In genomic region chr6:33248643-33248931, GRCh38 we compare ENCODE assay signal across 8 cellular contexts. TPM values are rescaled to one million over a fixed set of nuclear protein-coding genes. Genes with fewer than 3 reads are reported as not detected.
DNase-seq lines count a peak whose midpoint lies in the region; ATAC-seq and TF ChIP-seq lines count a peak whose summit lies in the region.

No MANE protein-coding gene starts in this region.

- no peak for TF ChIP-seq CTCF in psoas muscle (IDR thresholded peaks at IDR 0.05)

- peaks cover 14% of the 10 kb centered on the region for H3K36me3 ChIP-seq in HUES64 (ENCODE audit: insufficient read depth, low read length)
- H3K36me3 ChIP-seq in psoas muscle (ENCODE audit: insufficient read depth in 1 of 2, low read depth in 1 of 2): peaks cover 6 to 22% of the 10 kb centered on the region in 2 donors

- H3K9me3 ChIP-seq in HUES64 (ENCODE audit: insufficient read depth, low read depth, low read length): no peaks in the 10 kb centered on the region
- no peaks in the 10 kb centered on the region for H3K9me3 ChIP-seq in psoas muscle

- H3K27me3 ChIP-seq in HUES64 (ENCODE audit: insufficient read depth, low read length) (peaks cover 35% of the 10 kb centered on the region), psoas muscle (ENCODE audit: insufficient read depth in 3 of 3, low read length in 2 of 3) (no peaks in the 10 kb centered on the region)

- WGBS in HUES64: 4% methylated on average over 18 of the region's 18 CpGs
- WGBS in psoas muscle, 3 donors: 0 to 1% (median 0%) methylated on average over 17 to 18 of the region's 18 CpGs

- H3K4me3 Mint-ChIP-seq in activated CD4-positive, alpha-beta memory T cell treated with anti-CD3 and anti-CD28 coated beads for 36 hours: peak overlapping the region; percentile 88

- no peak overlapping the region for H3K27ac ChIP-seq in HUES64 (ENCODE audit: low read depth, low read length)
- peak overlapping the region; percentile 85 for H3K27ac ChIP-seq in psoas muscle

- no peaks in the 10 kb centered on the region for H3K9me3 Mint-ChIP-seq in activated CD4-positive, alpha-beta memory T cell treated with anti-CD3 and anti-CD28 coated beads for 36 hours

- H3K9ac ChIP-seq in HUES64 (ENCODE audit: low read depth, low read length): peak overlapping the region; percentile 13; the same call in 1 of the 2 replicates

- peaks cover 3% of the 10 kb centered on the region for H3K27me3 Mint-ChIP-seq in activated CD4-positive, alpha-beta memory T cell treated with anti-CD3 and anti-CD28 coated beads for 36 hours

- peaks cover 28% of the 10 kb centered on the region for H3K36me3 Mint-ChIP-seq in activated CD4-positive, alpha-beta memory T cell treated with anti-CD3 and anti-CD28 coated beads for 36 hours

- H3K4me1 Mint-ChIP-seq in activated CD4-positive, alpha-beta memory T cell treated with anti-CD3 and anti-CD28 coated beads for 36 hours (ENCODE audit: low read depth): peaks cover 43% of the 10 kb centered on the region

- POLR2A ChIA-PET in activated CD4-positive, alpha-beta memory T cell treated with anti-CD3 and anti-CD28 coated beads for 36 hours (lab: Charles Lee): interaction anchor here (1.0 to 3.2 kb wide), 8 partner anchors 23 to 354 kb away, joined by 3 to 13 read pairs (median 6); partner anchors contain the start of genes B3GALT4, RING1, RPS18 and VPS52

- CTCF ChIA-PET in activated CD4-positive, alpha-beta memory T cell treated with anti-CD3 and anti-CD28 coated beads for 36 hours (lab: Charles Lee): interaction anchor here (0.6 to 8.1 kb wide), 42 partner anchors 9 to 378 kb away, joined by 3 to 101 read pairs (median 5); partner anchors contain the start of genes B3GALT4, HLA-DMB, HLA-DPB1 and HSD17B8

- DNase-seq in activated CD8-positive, alpha-beta memory T cell treated with anti-CD3 and anti-CD28 coated beads, Interleukin-2, amount 50 U/mL, for 1 hour (ENCODE audit: extremely low read depth): peak; percentile 18
- DNase-seq in activated CD8-positive, alpha-beta memory T cell treated with anti-CD3 and anti-CD28 coated beads for 24 hours: no peak
- no peak for DNase-seq in activated CD4-positive, alpha-beta memory T cell treated with anti-CD3 and anti-CD28 coated beads for 36 hours
- DNase-seq in Right ventricle myocardium inferior (ENCODE audit: missing footprints) (no peak), psoas muscle (no peak), NOMO-1 treated with DMSO at 0.1 percent for 48 hours (lab: John Stamatoyannopoulos, UW; ENCODE audit: unreplicated experiment) (no peak), DMS153 (lab: John Stamatoyannopoulos, UW) (no peak)

- intact Hi-C loops in activated CD4-positive, alpha-beta memory T cell treated with anti-CD3 and anti-CD28 coated beads for 36 hours (cut with micrococcal nuclease): loop anchor here (1.0 to 2.0 kb wide), 2 partner anchors 87 to 234 kb away; no protein-coding TSS in a partner anchor
- intact Hi-C loops in Right ventricle myocardium inferior (cut with DNase I): loop anchor here (1.0 to 5.0 kb wide), 6 partner anchors 40 to 361 kb away; partner anchors contain the start of genes RING1, RXRB and SLC39A7
- intact Hi-C loops in psoas muscle (cut with DNase I): loop anchor here (1.0 to 5.0 kb wide), 6 partner anchors 41 to 234 kb away; partner anchors contain the start of gene RING1 (in 1 of the 2)

- ATAC-seq in Right ventricle myocardium inferior: peak; percentile 3
- peak; percentile 4 to 35 (median 16) for ATAC-seq in psoas muscle

- H3K4me3 ChIP-seq in HUES64 (ENCODE audit: low read length) (peak overlapping the region; percentile 77), psoas muscle (peak overlapping the region; percentile 74)

- peaks cover 6% of the 10 kb centered on the region; the same call in 1 of the 2 replicates for H3K4me1 ChIP-seq in HUES64 (ENCODE audit: insufficient read depth, low read length)
- peaks cover 13% of the 10 kb centered on the region for H3K4me1 ChIP-seq in psoas muscle

- H3K27ac Mint-ChIP-seq in activated CD4-positive, alpha-beta memory T cell treated with anti-CD3 and anti-CD28 coated beads for 36 hours: peak overlapping the region; percentile 90

RNA-seq across cellular contexts. Expression of gene VPS52, which starts 23.1 kb away (rescaled TPM):
- polyA plus RNA-seq in HUES64 (2013, experiment 1 of 2): 35.7 TPM
- polyA plus RNA-seq in HUES64 (2013, experiment 2 of 2): 35.3 TPM
- total RNA-seq in activated CD4-positive, alpha-beta memory T cell treated with anti-CD3 and anti-CD28 coated beads for 36 hours: 10 to 100 TPM; 32.7 to 33.7 TPM
- total RNA-seq in Right ventricle myocardium inferior (31.4 TPM), psoas muscle (10 to 100 TPM; 35.7 to 52.5 (median 46.8) TPM)
- 10 to 100 TPM; 29.3 to 31.6 (median 30.2) TPM for polyA plus RNA-seq in psoas muscle

RNA-seq across cellular contexts. Expression of gene RPS18, which starts 23.3 kb away (rescaled TPM):
- polyA plus RNA-seq in HUES64 (2013, experiment 1 of 2): 3,079 TPM
- 3,172 TPM for polyA plus RNA-seq in HUES64 (2013, experiment 2 of 2)
- 1,000 to 10,000 TPM; 4,372 to 4,391 TPM for total RNA-seq in activated CD4-positive, alpha-beta memory T cell treated with anti-CD3 and anti-CD28 coated beads for 36 hours
- 1,075 TPM for total RNA-seq in Right ventricle myocardium inferior
- total RNA-seq in psoas muscle: 1,000 to 10,000 TPM; 1,108 to 1,410 (median 1,267) TPM
- 1,000 to 10,000 TPM; 1,958 to 4,446 (median 3,068) TPM for polyA plus RNA-seq in psoas muscle

RNA-seq across cellular contexts. Expression of gene B3GALT4, which starts 28.3 kb away (rescaled TPM):
- 1.5 TPM for polyA plus RNA-seq in HUES64 (2013, experiment 1 of 2)
- 2.3 TPM for polyA plus RNA-seq in HUES64 (2013, experiment 2 of 2)
- total RNA-seq in activated CD4-positive, alpha-beta memory T cell treated with anti-CD3 and anti-CD28 coated beads for 36 hours: 1 to 10 TPM; 5.9 to 6.7 TPM
- 8.5 TPM for total RNA-seq in Right ventricle myocardium inferior
- total RNA-seq in psoas muscle: 1 to 10 TPM; 1.3 to 3.6 (median 1.7) TPM
- polyA plus RNA-seq in psoas muscle: 1 to 10 TPM; 1.7 to 3.0 (median 1.8) TPM

RNA-seq across cellular contexts. Expression of gene RING1, which starts 40.3 kb away (rescaled TPM):
- 27.4 TPM for polyA plus RNA-seq in HUES64 (2013, experiment 1 of 2)
- 29.5 TPM for polyA plus RNA-seq in HUES64 (2013, experiment 2 of 2)
- total RNA-seq in activated CD4-positive, alpha-beta memory T cell treated with anti-CD3 and anti-CD28 coated beads for 36 hours: 10 to 100 TPM; 25.4 to 28.4 TPM
- 27.7 TPM for total RNA-seq in Right ventricle myocardium inferior
- total RNA-seq in psoas muscle: 10 to 100 TPM; 27.9 to 31.6 (median 29.1) TPM
- 10 to 100 TPM; 29.9 to 39.4 (median 34.6) TPM for polyA plus RNA-seq in psoas muscle

RNA-seq across cellular contexts. Expression of gene WDR46, which starts 40.5 kb away (rescaled TPM):
- polyA plus RNA-seq in HUES64 (2013, experiment 1 of 2): 69.4 TPM
- 54.5 TPM for polyA plus RNA-seq in HUES64 (2013, experiment 2 of 2)
- total RNA-seq in activated CD4-positive, alpha-beta memory T cell treated with anti-CD3 and anti-CD28 coated beads for 36 hours: 10 to 100 TPM; 59.4 to 60.7 TPM
- 15.9 TPM for total RNA-seq in Right ventricle myocardium inferior
- 10 to 100 TPM; 22.4 to 46.0 (median 34.7) TPM for total RNA-seq in psoas muscle
- polyA plus RNA-seq in psoas muscle: 10 to 100 TPM; 33.3 to 65.0 (median 44.4) TPM
